17 cellular contexts compared by ENCODE assay signal in the genomic region with DNA sequence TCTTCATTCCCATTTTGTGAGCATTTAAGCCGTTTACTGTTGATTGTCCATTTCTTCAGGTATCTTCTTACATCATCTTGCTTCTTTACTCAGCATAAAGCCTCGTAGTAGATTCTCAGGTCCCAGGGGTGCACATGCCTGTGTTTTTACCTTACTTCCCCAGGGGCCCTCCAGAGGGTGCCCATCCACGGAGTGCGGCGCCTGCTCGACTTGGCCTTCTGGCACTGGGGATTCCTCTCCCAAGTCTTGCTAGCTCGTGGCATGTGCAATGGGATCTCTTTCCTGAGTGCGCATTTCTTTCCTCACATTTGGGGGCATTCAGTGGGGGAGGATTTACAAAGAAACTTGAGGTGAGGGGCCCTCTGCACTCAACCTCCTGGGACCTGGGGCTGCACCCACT.
DNase-seq lines count a peak whose midpoint lies in the region; ATAC-seq, FAIRE-seq and TF ChIP-seq lines count a peak whose summit lies in the region.
"Had no signal": no experiment of that assay in that cellular context is flagged by ENCODE, and none has a peak within 500 bp of the region (broad histone marks: within the 10 kb centered on the region; RNA-seq: fewer than 3 reads in every experiment).

No MANE protein-coding gene starts in this region.

- H2BK120ac ChIP-seq in H1 (replicated peaks; ENCODE audit: low read depth, low read length) (no peak overlapping the region), trophoblast cell (ENCODE audit: insufficient read depth, low read length, poor library complexity) (no peak overlapping the region)

- TF ChIP-seq EP300 in H1 (IDR thresholded peaks at IDR 0.05; ENCODE audit: borderline replicate concordance in 1 of 2, low read depth in 2 of 2, low read length in 2 of 2), result no peak

- no peak overlapping the region for H3K4me3 ChIP-seq in AG04450 (ENCODE audit: low read depth, low read length)
- H3K4me3 ChIP-seq in H1 (ENCODE audit: extremely low read depth in 1 of 4, insufficient read depth in 2 of 4, low read depth in 3 of 4, low read length in 4 of 4), result no peak overlapping the region
- H3K4me3 ChIP-seq in trophoblast cell (ENCODE audit: low read depth, low read length), result no peak overlapping the region
- H3K4me3 ChIP-seq in Caco-2 (ENCODE audit: low read depth, low read length), result no peak overlapping the region
- H3K4me3 ChIP-seq: neural progenitor cell had no signal

- POLR2A ChIA-PET in AG04450 (lab: Yijun Ruan, JAX), result interaction anchor here (0.8 kb wide), 1 partner anchor 32 kb away, joined by 4 read pairs; no protein-coding TSS in a partner anchor
- POLR2A ChIA-PET in H1 (lab: Charles Lee; ENCODE audit: partially characterized antibody), result no interaction called here
- POLR2A ChIA-PET in Caco-2 (lab: Charles Lee), result no interaction called here

- H3K79me2 ChIP-seq in H1 (ENCODE audit: control insufficient read depth in 1 of 2, insufficient read depth in 2 of 2, low read length in 2 of 2), result peaks cover 0 to 50% of the 10 kb centered on the region in 2 experiments; a peak in 2 of 4 replicates
- no peaks in the 10 kb centered on the region for H3K79me2 ChIP-seq in trophoblast cell (ENCODE audit: control insufficient read depth, insufficient read depth, low read length, poor library complexity)

- H3K9me3 ChIP-seq in AG04450 (ENCODE audit: control insufficient read depth, insufficient read depth, low read length) (no peaks in the 10 kb centered on the region), H1 (ENCODE audit: insufficient read depth in 2 of 2, low read depth in 1 of 2, low read length in 1 of 2) (no peaks in the 10 kb centered on the region), trophoblast cell (ENCODE audit: insufficient read depth, low read depth, low read length) (no peaks in the 10 kb centered on the region), Caco-2 (no peaks in the 10 kb centered on the region)

- no peak overlapping the region for H4K5ac ChIP-seq in H1 (ENCODE audit: insufficient read length, low read depth, low read length)

- TF ChIP-seq RAD21 in H1 (IDR thresholded peaks at IDR 0.05 in 1 of 2, conservative IDR thresholded peaks at IDR 0.05 in 1 of 2; ENCODE audit: low read depth in 2 of 2, low read length in 2 of 2), result no peak

- H3K4me1 Mint-ChIP-seq in HFFc6 (ENCODE audit: low read depth) (peaks cover 47% of the 10 kb centered on the region), Caco-2 (ENCODE audit: low read depth, unreplicated experiment) (peaks cover 7% of the 10 kb centered on the region)
- H3K4me1 Mint-ChIP-seq in stimulated activated naive B cell treated with anti-CD40 and anti-IgM and Interleukin-4, amounts not matched to agents 10 μg/mL and 1 μg/mL and 100 μg/mL, for 72 hours, result no peaks in the 10 kb centered on the region

- no peak overlapping the region for H4K12ac ChIP-seq in trophoblast cell (ENCODE audit: low read depth, low read length)

- H3K14ac ChIP-seq in H1 (ENCODE audit: insufficient read length) (no peak overlapping the region), trophoblast cell (ENCODE audit: low read length) (no peak overlapping the region)

- intact Hi-C loops in Caco-2 (cut with micrococcal nuclease; ENCODE audit: unreplicated experiment), result no loop called here

- TF ChIP-seq POLR2A in H1 (IDR thresholded peaks at IDR 0.05; ENCODE audit: control extremely low read depth in 1 of 2, low read depth in 2 of 2, low read length in 2 of 2), result no peak

- H2BK5ac ChIP-seq in H1 (ENCODE audit: low read depth, low read length), result 0 out of 2 replicates have a peak overlapping the region, but pooled peaks have one; percentile 3
- peak overlapping the region; percentile 9 for H2BK5ac ChIP-seq in trophoblast cell (ENCODE audit: low read depth, low read length, poor library complexity)

- H4K91ac ChIP-seq in H1 (replicated peaks; ENCODE audit: insufficient read length, low read length) (no peak overlapping the region), trophoblast cell (ENCODE audit: low read depth, low read length) (peak overlapping the region; percentile 45)

- no peak for FAIRE-seq in H1 (lab: Jason Lieb, UNC)
- FAIRE-seq: TTC549 had no signal

- no peak for ATAC-seq in stimulated activated naive B cell treated with anti-CD40 and anti-IgM and Interleukin-4, amounts not matched to agents 10 μg/mL and 1 μg/mL and 100 μg/mL, for 72 hours (replicated peaks)
- ATAC-seq: Panc1 had no signal

- H3K9ac ChIP-seq in H1 (replicated peaks in 1 of 4; ENCODE audit: extremely low read depth in 1 of 4, low read depth in 3 of 4, low read length in 3 of 4) (no peak overlapping the region), trophoblast cell (ENCODE audit: low read length) (no peak overlapping the region)
- H3K9ac ChIP-seq: neural progenitor cell had no signal

- H2AK5ac ChIP-seq in H1 (ENCODE audit: low read depth, low read length) (no peak overlapping the region), trophoblast cell (ENCODE audit: low read length) (no peak overlapping the region)

- peaks cover 5 to 17% (median 12%) of the 10 kb centered on the region in 4 experiments; a peak in 6 of 7 replicates for H3K4me1 ChIP-seq in H1 (replicated peaks in 1 of 4; ENCODE audit: control insufficient read depth in 3 of 4, insufficient read depth in 4 of 4, low read length in 3 of 4)
- H3K4me1 ChIP-seq in trophoblast cell (ENCODE audit: control insufficient read depth in 1 of 2, insufficient read depth in 2 of 2, low read length in 2 of 2), result peaks cover 9 to 11% of the 10 kb centered on the region in 2 experiments
- H3K4me1 ChIP-seq in Caco-2, result no peaks in the 10 kb centered on the region

- H3K18ac ChIP-seq in H1 (ENCODE audit: extremely low read depth, low read length), result no peak overlapping the region
- H3K18ac ChIP-seq in trophoblast cell (ENCODE audit: low read length), result peak overlapping the region; percentile 7

- no peak overlapping the region for H4K8ac ChIP-seq in H1 (ENCODE audit: extremely low read depth, insufficient read depth, low read length)
- no peak overlapping the region for H4K8ac ChIP-seq in trophoblast cell (ENCODE audit: low read depth, low read length)

- H3K23ac ChIP-seq in H1 (ENCODE audit: insufficient read length) (no peak overlapping the region), trophoblast cell (ENCODE audit: low read length) (no peak overlapping the region)

- no peaks in the 10 kb centered on the region for H3K23me2 ChIP-seq in H1 (ENCODE audit: low read depth, low read length)

- H2BK12ac ChIP-seq in H1 (ENCODE audit: low read depth, low read length), result no peak overlapping the region
- no peak overlapping the region for H2BK12ac ChIP-seq in trophoblast cell (ENCODE audit: low read length)

- peaks cover 0 to 1% of the 10 kb centered on the region in 2 experiments for H4K20me1 ChIP-seq in H1 (replicated peaks in 1 of 2; ENCODE audit: control insufficient read depth in 1 of 2, insufficient read depth in 2 of 2, low read length in 2 of 2)

- CTCF ChIA-PET in AG04450 (lab: Charles Lee) (interaction anchor here (1.0 to 1.2 kb wide), 3 partner anchors 20 to 46 kb away, joined by 3 to 4 read pairs (median 4); no protein-coding TSS in a partner anchor), H1 (lab: Charles Lee; ENCODE audit: partially characterized antibody) (interaction anchor here (0.8 to 1.9 kb wide), 8 partner anchors 8 to 101 kb away, joined by 3 to 8 read pairs (median 3); no protein-coding TSS in a partner anchor), Caco-2 (lab: Charles Lee) (no interaction called here)

- no peaks in the 10 kb centered on the region for H3K27me3 ChIP-seq in AG04450 (ENCODE audit: control insufficient read depth, insufficient read depth, low read length)
- H3K27me3 ChIP-seq in H1 (replicated peaks in 1 of 4; ENCODE audit: control insufficient read depth in 3 of 4, extremely low read depth in 1 of 4, insufficient read depth in 3 of 4, low read length in 3 of 4), result no peaks in the 10 kb centered on the region
- no peaks in the 10 kb centered on the region for H3K27me3 ChIP-seq in trophoblast cell (ENCODE audit: insufficient read depth, low read length)
- H3K27me3 ChIP-seq in Caco-2 (replicated peaks; ENCODE audit: control insufficient read depth, insufficient read depth, low read length), result no peaks in the 10 kb centered on the region
- H3K27me3 ChIP-seq: neural progenitor cell had no signal

- BruUV-seq in Caco-2 (replicated peaks; lab: Mats Ljungman, UMichigan), result no TSS peak

- H3K27ac Mint-ChIP-seq in HFFc6 (peak overlapping the region; percentile 56; the same call in 1 of the 2 replicates), Caco-2 (ENCODE audit: unreplicated experiment) (no peak overlapping the region)
- H3K27ac Mint-ChIP-seq in stimulated activated naive B cell treated with anti-CD40 and anti-IgM and Interleukin-4, amounts not matched to agents 10 μg/mL and 1 μg/mL and 100 μg/mL, for 72 hours, result no peak overlapping the region

- H2BK20ac ChIP-seq in H1 (ENCODE audit: low read length), result no peak overlapping the region

- peak overlapping the region in 1 of 2 experiments; percentile 31; a peak in 1 of 4 replicates for H3K4me2 ChIP-seq in H1 (ENCODE audit: insufficient read depth in 1 of 2, low read depth in 2 of 2, low read length in 2 of 2)
- no peak overlapping the region for H3K4me2 ChIP-seq in trophoblast cell (ENCODE audit: low read length)
- H3K4me2 ChIP-seq: neural progenitor cell had no signal

- H3K79me1 ChIP-seq in H1 (ENCODE audit: low read depth, low read length) (peaks cover 8% of the 10 kb centered on the region; the same call in 1 of the 2 replicates), trophoblast cell (ENCODE audit: low read length) (no peaks in the 10 kb centered on the region)

- H3K36me3 Mint-ChIP-seq in HFFc6 (ENCODE audit: low read depth) (no peaks in the 10 kb centered on the region), Caco-2 (ENCODE audit: insufficient read depth, unreplicated experiment) (peaks cover 5% of the 10 kb centered on the region)
- no peaks in the 10 kb centered on the region for H3K36me3 Mint-ChIP-seq in stimulated activated naive B cell treated with anti-CD40 and anti-IgM and Interleukin-4, amounts not matched to agents 10 μg/mL and 1 μg/mL and 100 μg/mL, for 72 hours
- H3K36me3 Mint-ChIP-seq: neural progenitor cell had no signal

- H3K27me3 Mint-ChIP-seq in HFFc6 (ENCODE audit: insufficient read depth) (peaks cover 4% of the 10 kb centered on the region; the same call in 1 of the 2 replicates), Caco-2 (ENCODE audit: insufficient read depth, unreplicated experiment) (no peaks in the 10 kb centered on the region)
- peaks cover 23 to 37% of the 10 kb centered on the region in 2 donors for H3K27me3 Mint-ChIP-seq in stimulated activated naive B cell treated with anti-CD40 and anti-IgM and Interleukin-4, amounts not matched to agents 10 μg/mL and 1 μg/mL and 100 μg/mL, for 72 hours

- H3K56ac ChIP-seq in H1 (replicated peaks; ENCODE audit: insufficient read length, low read depth, low read length), result no peak overlapping the region

- H3K4me3 Mint-ChIP-seq in HFFc6, result no peak overlapping the region
- H3K4me3 Mint-ChIP-seq in Caco-2 (ENCODE audit: unreplicated experiment), result no peak overlapping the region
- H3K4me3 Mint-ChIP-seq in stimulated activated naive B cell treated with anti-CD40 and anti-IgM and Interleukin-4, amounts not matched to agents 10 μg/mL and 1 μg/mL and 100 μg/mL, for 72 hours, result no peak overlapping the region
- H3K4me3 Mint-ChIP-seq: neural progenitor cell had no signal

- H3K27ac ChIP-seq in AG04450 (ENCODE audit: low read depth, low read length), result peak overlapping the region; percentile 69
- no peak overlapping the region for H3K27ac ChIP-seq in H1 (ENCODE audit: low read depth, low read length)
- no peak overlapping the region for H3K27ac ChIP-seq in trophoblast cell (ENCODE audit: low read depth, low read length)
- H3K27ac ChIP-seq: epithelial cell of prostate, neural progenitor cell had no signal

- no peak for DNase-seq in AG04450 (ENCODE audit: low read depth, low spot score)
- DNase-seq in HFFc6, result no peak
- no peak for DNase-seq in H1 (ENCODE audit: low read depth in 1 of 2, low spot score in 2 of 2)
- DNase-seq in trophoblast cell, result no peak
- no peak for DNase-seq in Caco-2
- no peak for DNase-seq in stimulated activated naive B cell treated with anti-CD40 and anti-IgM and Interleukin-4, amounts not matched to agents 10 μg/mL and 1 μg/mL and 100 μg/mL, for 72 hours
- DNase-seq in DMS153 treated with DMSO at 0.1 percent for 48 hours (lab: John Stamatoyannopoulos, UW; ENCODE audit: unreplicated experiment), result no peak
- DNase-seq in NCI-H1436 (lab: John Stamatoyannopoulos, UW), result no peak
- DNase-seq: activated CD4-positive, alpha-beta T cell treated with anti-CD3 and anti-CD28 coated beads, Interleukin-2, amount 50 U/mL, for 4 hours; activated T-cell treated with anti-CD3 and anti-CD28 coated beads for 4 hours; cortex of kidney; MV-4-11; NCI-H2081 treated with DMSO at 0.1 percent for 48 hours had no signal

- H3K4ac ChIP-seq in H1 (replicated peaks; ENCODE audit: insufficient read length, low read depth, low read length) (no peak overlapping the region), trophoblast cell (ENCODE audit: low read depth, low read length) (no peak overlapping the region)

- H2BK15ac ChIP-seq in H1 (ENCODE audit: low read length), result no peak overlapping the region

- H3K9me3 Mint-ChIP-seq in HFFc6 (no peaks in the 10 kb centered on the region), Caco-2 (ENCODE audit: unreplicated experiment) (no peaks in the 10 kb centered on the region)
- H3K9me3 Mint-ChIP-seq in stimulated activated naive B cell treated with anti-CD40 and anti-IgM and Interleukin-4, amounts not matched to agents 10 μg/mL and 1 μg/mL and 100 μg/mL, for 72 hours, result no peaks in the 10 kb centered on the region

- 78% methylated on average over 8 of the region's 8 CpGs; no CpG with 5 or more reads in 1 of the 2 experiments for WGBS in H1 (ENCODE audit: extremely low coverage in 1 of 2, insufficient coverage in 1 of 2, insufficient read length in 1 of 2, insufficient replicate concordance in 2 of 2, low coverage in 1 of 2, low lambda C conversion rate in 2 of 2, missing lambda C conversion rate in 1 of 2), 2 experiments
- WGBS in trophoblast cell (ENCODE audit: extremely low coverage, insufficient coverage, insufficient read length), result no CpG with 5 or more reads among the region's 8 CpGs

- H2AFZ ChIP-seq in H1 (ENCODE audit: low read length), result no peak overlapping the region
- no peak overlapping the region for H2AFZ ChIP-seq in trophoblast cell (ENCODE audit: insufficient read depth, low read length, poor library complexity)
- H2AFZ ChIP-seq: neural progenitor cell had no signal

- TF ChIP-seq CTCF in AG04450 (IDR thresholded peaks at IDR 0.05; ENCODE audit: low read depth, low read length) (0 out of 2 replicates have a peak, but pooled peaks have one; percentile 3), HFFc6 (IDR thresholded peaks at IDR 0.05) (no peak), H1 (IDR thresholded peaks at IDR 0.05; ENCODE audit: control extremely low read depth in 1 of 3, insufficient read depth in 1 of 3, low read depth in 1 of 3, low read length in 3 of 3) (no peak; a peak in 1 of 4 replicates), Caco-2 (IDR thresholded peaks at IDR 0.05; ENCODE audit: insufficient read depth in 1 of 2, low read depth in 1 of 2, low read length in 1 of 2, severe bottlenecking in 1 of 2, unreplicated experiment in 1 of 2) (no peak)

- H3K36me3 ChIP-seq in H1 (ENCODE audit: control insufficient read depth in 2 of 4, insufficient read depth in 4 of 4, low read length in 3 of 4) (no peaks in the 10 kb centered on the region), trophoblast cell (ENCODE audit: control insufficient read depth in 1 of 2, insufficient read depth in 2 of 2, low read length in 2 of 2) (no peaks in the 10 kb centered on the region), Caco-2 (ENCODE audit: control insufficient read depth, insufficient read depth, low read length) (no peaks in the 10 kb centered on the region)
- H3K36me3 ChIP-seq: neural progenitor cell had no signal
